8 cellular contexts compared by ENCODE assay signal in genomic region chr7:73606801-73607691, GRCh38. TPM values are rescaled to one million over a fixed set of nuclear protein-coding genes. Genes with fewer than 3 reads are reported as not detected.
DNase-seq lines count a peak whose midpoint lies in the region; FAIRE-seq and TF ChIP-seq lines count a peak whose summit lies in the region.

No MANE protein-coding gene starts in this region.

- H3K27ac Mint-ChIP-seq in nephron progenitor cell: no peak overlapping the region

- peak; percentile 99 for TF ChIP-seq CTCF in 22Rv1 (IDR thresholded peaks at IDR 0.05)
- peak; percentile 84 to 98 (median 88) for TF ChIP-seq CTCF in esophagus squamous epithelium (IDR thresholded peaks at IDR 0.05)
- peak; percentile 95 for TF ChIP-seq CTCF in nephron progenitor cell (IDR thresholded peaks at IDR 0.05)

- no peak overlapping the region for H3K4me3 ChIP-seq in esophagus squamous epithelium

- H3K36me3 ChIP-seq in esophagus squamous epithelium: no peaks in the 10 kb centered on the region

- FAIRE-seq in GM12892 (lab: Jason Lieb, UNC): peak; percentile 50

- no peaks in the 10 kb centered on the region for H3K9me3 ChIP-seq in esophagus squamous epithelium

- WGBS in esophagus squamous epithelium, 2 donors: 6 to 23% methylated on average over 4 to 15 of the region's 36 CpGs

- H3K36me3 Mint-ChIP-seq in nephron progenitor cell (ENCODE audit: low read depth): no peaks in the 10 kb centered on the region

- TF ChIP-seq POLR2A in GM12892 (IDR thresholded peaks at IDR 0.05; ENCODE audit: low read depth, low read length): no peak
- TF ChIP-seq POLR2A in esophagus squamous epithelium (IDR thresholded peaks at IDR 0.05): no peak

- peak overlapping the region; percentile 45 for H3K4me3 Mint-ChIP-seq in nephron progenitor cell

- H3K27me3 ChIP-seq in esophagus squamous epithelium: peaks cover 0 to 67% (median 0%) of the 10 kb centered on the region in 4 donors

- intact Hi-C loops in esophagus squamous epithelium (cut with DNase I): loop anchor here (5.0 kb wide), 2 partner anchors 60 to 120 kb away; partner anchors contain the start of gene VPS37D

- H3K27me3 Mint-ChIP-seq in nephron progenitor cell (ENCODE audit: low read depth, poor library complexity): peaks cover 26% of the 10 kb centered on the region

- H3K27ac ChIP-seq in 22Rv1 (no peak overlapping the region), esophagus squamous epithelium (no peak overlapping the region)

- H3K9me3 Mint-ChIP-seq in nephron progenitor cell: no peaks in the 10 kb centered on the region

- peaks cover 0 to 8% (median 4%) of the 10 kb centered on the region in 3 donors for H3K4me1 ChIP-seq in esophagus squamous epithelium

- H3K4me1 Mint-ChIP-seq in nephron progenitor cell: peaks cover 12% of the 10 kb centered on the region

- DNase-seq in GM12892 (ENCODE audit: insufficient read length): peak; percentile 89
- DNase-seq in NCI-H69 (lab: John Stamatoyannopoulos, UW): peak; percentile 73
- peak; percentile 94 for DNase-seq in activated CD8-positive, alpha-beta memory T cell treated with anti-CD3 and anti-CD28 coated beads, Interleukin-2, amount 50 U/mL, for 48 hours
- DNase-seq in esophagus squamous epithelium (lab: John Stamatoyannopoulos, UW): no peak
- peak; percentile 93 for DNase-seq in nephron progenitor cell
- DNase-seq in superior temporal gyrus (ENCODE audit: extremely low spot score): peak; percentile 62
- no peak for DNase-seq in NCI-H446 treated with DMSO at 0.1 percent for 48 hours (lab: John Stamatoyannopoulos, UW)

RNA-seq across cellular contexts. Expression of gene MLXIPL, which starts 17.3 kb away (rescaled TPM):
- polyA plus RNA-seq in GM12892 (2012; ENCODE audit: missing spikeins): not detected
- total RNA-seq in esophagus squamous epithelium: 10 to 100 TPM in 1 of 4 donors, 1 to 10 TPM in 2, under 1 TPM in 1; 0.53 to 13.5 (median 2.9) TPM

RNA-seq across cellular contexts. Expression of gene TBL2, which starts 28.7 kb away (rescaled TPM):
- 12.6 TPM for polyA plus RNA-seq in GM12892 (2012; ENCODE audit: missing spikeins)
- 10 to 100 TPM; 18.1 to 34.8 (median 26.7) TPM for total RNA-seq in esophagus squamous epithelium

RNA-seq across cellular contexts. Expression of gene BCL7B, which starts 49.6 kb away (rescaled TPM):
- polyA plus RNA-seq in GM12892 (2012; ENCODE audit: missing spikeins): 29.8 TPM
- total RNA-seq in esophagus squamous epithelium: 10 to 100 TPM; 39.8 to 55.3 (median 43.0) TPM

Comparison
In these comparisons a context has a peak if more than half of its experiments do, and no peak if none do; other contexts are left out.
1. DNase-seq: peak in GM12892 (single experiment), NCI-H69 (single experiment), activated CD8-positive, alpha-beta memory T cell treated with anti-CD3 and anti-CD28 coated beads, Interleukin-2, amount 50 U/mL, for 48 hours (single experiment), nephron progenitor cell (single experiment) and superior temporal gyrus (single experiment); none in esophagus squamous epithelium (single experiment) and NCI-H446 treated with DMSO at 0.1 percent for 48 hours (single experiment).
2. Peak in every context shown above with its lines, with median percentiles within 50 percentile points of each other: CTCF ChIP-seq.